11 cellular contexts compared by ENCODE assay signal in the genomic region with DNA sequence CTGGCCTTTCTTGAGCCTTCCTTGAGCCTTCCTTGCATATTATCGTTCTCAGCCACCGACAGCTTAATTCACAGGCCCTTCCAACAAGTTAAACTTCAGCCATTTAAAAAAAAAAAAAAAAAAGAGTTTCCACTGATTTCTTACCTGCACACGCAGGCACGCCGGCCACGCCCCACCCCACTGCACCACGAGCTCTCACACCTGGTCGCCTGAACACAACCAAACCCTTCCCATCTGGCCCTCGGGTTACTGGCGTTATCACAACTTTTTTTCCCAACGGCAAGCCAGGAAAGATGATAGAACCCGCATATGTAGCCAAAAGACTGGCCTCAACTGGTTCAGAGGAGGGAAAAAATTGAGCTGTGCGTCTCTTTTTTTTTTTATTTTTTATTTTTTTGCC. TPM values are rescaled to one million over a fixed set of nuclear protein-coding genes. Genes with fewer than 3 reads are reported as not detected.
DNase-seq lines count a peak whose midpoint lies in the region; ATAC-seq and TF ChIP-seq lines count a peak whose summit lies in the region.
"Had no signal": no experiment of that assay in that cellular context is flagged by ENCODE, and none has a peak within 500 bp of the region (broad histone marks: within the 10 kb centered on the region; RNA-seq: fewer than 3 reads in every experiment).

No MANE protein-coding gene starts in this region.

- peak overlapping the region; percentile 26 for H3K27ac Mint-ChIP-seq in activated naive CD8-positive, alpha-beta T cell treated with anti-CD3 and anti-CD28 coated beads, Interleukin-2, amount 50 U/mL, for 24 hours
- no peak overlapping the region for H3K27ac Mint-ChIP-seq in activated naive CD8-positive, alpha-beta T cell treated with anti-CD3 and anti-CD28 coated beads for 36 hours
- H3K27ac Mint-ChIP-seq in stimulated activated memory B cell treated with anti-CD40 and anti-IgM and Interleukin-4, amounts not matched to agents 10 μg/mL and 1 μg/mL and 100 μg/mL, for 72 hours = peak overlapping the region; percentile 84
- H3K27ac Mint-ChIP-seq: stimulated activated effector memory CD8-positive, alpha-beta T cell treated with anti-CD3 and anti-CD28 coated beads, Interleukin-12 subunit alpha, Interleukin-12 subunit beta, amount 100 ng/mL, for 72 hours had no signal

- no peak overlapping the region for H3K4me3 Mint-ChIP-seq in activated naive CD8-positive, alpha-beta T cell treated with anti-CD3 and anti-CD28 coated beads, Interleukin-2, amount 50 U/mL, for 24 hours
- H3K4me3 Mint-ChIP-seq in activated naive CD8-positive, alpha-beta T cell treated with anti-CD3 and anti-CD28 coated beads for 36 hours = no peak overlapping the region
- peak overlapping the region; percentile 70 for H3K4me3 Mint-ChIP-seq in stimulated activated memory B cell treated with anti-CD40 and anti-IgM and Interleukin-4, amounts not matched to agents 10 μg/mL and 1 μg/mL and 100 μg/mL, for 72 hours
- H3K4me3 Mint-ChIP-seq: stimulated activated effector memory CD8-positive, alpha-beta T cell treated with anti-CD3 and anti-CD28 coated beads, Interleukin-12 subunit alpha, Interleukin-12 subunit beta, amount 100 ng/mL, for 72 hours had no signal

- peaks cover 100% of the 10 kb centered on the region for H3K79me2 ChIP-seq in OCI-LY3 (ENCODE audit: low read length)
- H3K79me2 ChIP-seq in osteoblast (ENCODE audit: insufficient read depth, low read length) = no peaks in the 10 kb centered on the region

- TF ChIP-seq POLR2A in esophagus squamous epithelium (IDR thresholded peaks at IDR 0.05) = no peak

- POLR2A ChIA-PET in A673 (lab: Charles Lee; ENCODE audit: low non-redundant PET) = no interaction called here

- WGBS in esophagus squamous epithelium, 2 donors = 20 to 35% methylated on average over 13 of the region's 13 CpGs

- no TSS peak for BruUV-seq in A673 (replicated peaks; lab: Mats Ljungman, UMichigan)

- peak overlapping the region; percentile 42 for H3K9ac ChIP-seq in OCI-LY3 (ENCODE audit: low read length)

- H4K20me1 ChIP-seq in OCI-LY3 (ENCODE audit: insufficient read depth, low read length) = peaks cover 98% of the 10 kb centered on the region
- H4K20me1 ChIP-seq in osteoblast (ENCODE audit: insufficient read depth, low read length) = no peaks in the 10 kb centered on the region

- no peak for DNase-seq in activated naive CD8-positive, alpha-beta T cell treated with anti-CD3 and anti-CD28 coated beads, Interleukin-2, amount 50 U/mL, for 24 hours
- DNase-seq in activated naive CD8-positive, alpha-beta T cell treated with anti-CD3 and anti-CD28 coated beads for 36 hours = no peak
- no peak for DNase-seq in esophagus squamous epithelium (lab: John Stamatoyannopoulos, UW)
- DNase-seq in A673 (ENCODE audit: low spot score) = no peak
- DNase-seq in central memory CD4-positive, alpha-beta T cell = no peak
- DNase-seq in osteoblast (ENCODE audit: insufficient read length, low spot score, missing footprints) = no peak

- CTCF ChIA-PET in A673 (lab: Charles Lee) = interaction anchor here (0.6 kb wide), 1 partner anchor 51 kb away, joined by 5 read pairs; no protein-coding TSS in a partner anchor

- H3K36me3 ChIP-seq in OCI-LY3 (replicated peaks; ENCODE audit: low read depth, low read length) (peaks cover 78% of the 10 kb centered on the region), esophagus squamous epithelium (peaks cover 0 to 7% (median 0%) of the 10 kb centered on the region in 3 donors), A673 (ENCODE audit: insufficient read depth, low read length, poor library complexity, severe bottlenecking) (no peaks in the 10 kb centered on the region), osteoblast (ENCODE audit: insufficient read depth, low read length) (no peaks in the 10 kb centered on the region)
- H3K36me3 ChIP-seq: heart right ventricle had no signal

- intact Hi-C loops in esophagus squamous epithelium (cut with DNase I) (no loop called here), A673 (cut with micrococcal nuclease; ENCODE audit: unreplicated experiment) (no loop called here)

- ATAC-seq in activated naive CD8-positive, alpha-beta T cell treated with anti-CD3 and anti-CD28 coated beads, Interleukin-2, amount 50 U/mL, for 24 hours = no peak
- no peak for ATAC-seq in stimulated activated memory B cell treated with anti-CD40 and anti-IgM and Interleukin-4, amounts not matched to agents 10 μg/mL and 1 μg/mL and 100 μg/mL, for 72 hours
- ATAC-seq: stimulated activated effector memory CD8-positive, alpha-beta T cell treated with anti-CD3 and anti-CD28 coated beads, Interleukin-12 subunit alpha, Interleukin-12 subunit beta, amount 100 ng/mL, for 72 hours had no signal

- H3K27me3 Mint-ChIP-seq in activated naive CD8-positive, alpha-beta T cell treated with anti-CD3 and anti-CD28 coated beads, Interleukin-2, amount 50 U/mL, for 24 hours = peaks cover 18% of the 10 kb centered on the region
- H3K27me3 Mint-ChIP-seq in activated naive CD8-positive, alpha-beta T cell treated with anti-CD3 and anti-CD28 coated beads for 36 hours = peaks cover 42% of the 10 kb centered on the region
- H3K27me3 Mint-ChIP-seq in stimulated activated memory B cell treated with anti-CD40 and anti-IgM and Interleukin-4, amounts not matched to agents 10 μg/mL and 1 μg/mL and 100 μg/mL, for 72 hours = no peaks in the 10 kb centered on the region

- TF ChIP-seq CTCF in OCI-LY3 (IDR thresholded peaks at IDR 0.05; ENCODE audit: low read depth, low read length) = no peak
- no peak for TF ChIP-seq CTCF in esophagus squamous epithelium (IDR thresholded peaks at IDR 0.05)
- no peak for TF ChIP-seq CTCF in A673 (conservative IDR thresholded peaks at IDR 0.05; ENCODE audit: low read depth, low read length)
- no peak for TF ChIP-seq CTCF in osteoblast (IDR thresholded peaks at IDR 0.05; ENCODE audit: extremely low read depth, low read depth, low read length)

- H3K4me2 ChIP-seq in OCI-LY3 (ENCODE audit: low read length) (peak overlapping the region; percentile 89), osteoblast (ENCODE audit: insufficient read depth, low read length) (no peak overlapping the region)

- H2AFZ ChIP-seq in OCI-LY3 (ENCODE audit: low read depth, low read length) = no peak overlapping the region
- H2AFZ ChIP-seq in osteoblast (ENCODE audit: low read length) = no peak overlapping the region

- H3K27ac ChIP-seq in OCI-LY3 (ENCODE audit: low read length) (peak overlapping the region; percentile 76; the same call in 1 of the 2 replicates), esophagus squamous epithelium (peak overlapping the region; percentile 43 to 88 (median 80)), A673 (ENCODE audit: low read depth, low read length, poor library complexity, severe bottlenecking) (no peak overlapping the region), osteoblast (ENCODE audit: low read depth, low read length) (no peak overlapping the region)
- H3K27ac ChIP-seq: coronary artery had no signal

- no peaks in the 10 kb centered on the region for H3K27me3 ChIP-seq in OCI-LY3 (ENCODE audit: low read depth, low read length)
- peaks cover 0 to 53% (median 0%) of the 10 kb centered on the region in 4 donors for H3K27me3 ChIP-seq in esophagus squamous epithelium
- peaks cover 94% of the 10 kb centered on the region for H3K27me3 ChIP-seq in A673 (replicated peaks; ENCODE audit: insufficient read depth, low read depth, low read length, poor library complexity)
- H3K27me3 ChIP-seq in osteoblast (ENCODE audit: insufficient read depth, low read length) = no peaks in the 10 kb centered on the region

- peaks cover 25% of the 10 kb centered on the region for H3K4me1 Mint-ChIP-seq in activated naive CD8-positive, alpha-beta T cell treated with anti-CD3 and anti-CD28 coated beads, Interleukin-2, amount 50 U/mL, for 24 hours
- peaks cover 15% of the 10 kb centered on the region for H3K4me1 Mint-ChIP-seq in activated naive CD8-positive, alpha-beta T cell treated with anti-CD3 and anti-CD28 coated beads for 36 hours
- peaks cover 100% of the 10 kb centered on the region for H3K4me1 Mint-ChIP-seq in stimulated activated memory B cell treated with anti-CD40 and anti-IgM and Interleukin-4, amounts not matched to agents 10 μg/mL and 1 μg/mL and 100 μg/mL, for 72 hours
- H3K4me1 Mint-ChIP-seq: stimulated activated effector memory CD8-positive, alpha-beta T cell treated with anti-CD3 and anti-CD28 coated beads, Interleukin-12 subunit alpha, Interleukin-12 subunit beta, amount 100 ng/mL, for 72 hours had no signal

- H3K9me3 ChIP-seq in OCI-LY3 (ENCODE audit: insufficient read depth, low read length) = no peaks in the 10 kb centered on the region
- H3K9me3 ChIP-seq in esophagus squamous epithelium = no peaks in the 10 kb centered on the region
- no peaks in the 10 kb centered on the region for H3K9me3 ChIP-seq in A673 (ENCODE audit: low read depth, low read length, poor library complexity, severe bottlenecking)
- H3K9me3 ChIP-seq in osteoblast (ENCODE audit: low read depth, low read length) = no peaks in the 10 kb centered on the region
- H3K9me3 ChIP-seq: heart right ventricle had no signal

- H3K4me1 ChIP-seq in OCI-LY3 (ENCODE audit: low read length) (peaks cover 96% of the 10 kb centered on the region), esophagus squamous epithelium (peaks cover 13 to 84% (median 27%) of the 10 kb centered on the region in 3 donors), A673 (ENCODE audit: insufficient read depth, low read length, poor library complexity, severe bottlenecking) (peaks cover 5% of the 10 kb centered on the region), osteoblast (ENCODE audit: insufficient read depth, low read length) (no peaks in the 10 kb centered on the region)

- no peaks in the 10 kb centered on the region for H3K36me3 Mint-ChIP-seq in activated naive CD8-positive, alpha-beta T cell treated with anti-CD3 and anti-CD28 coated beads, Interleukin-2, amount 50 U/mL, for 24 hours (ENCODE audit: low read depth)
- no peaks in the 10 kb centered on the region for H3K36me3 Mint-ChIP-seq in activated naive CD8-positive, alpha-beta T cell treated with anti-CD3 and anti-CD28 coated beads for 36 hours
- H3K36me3 Mint-ChIP-seq in stimulated activated memory B cell treated with anti-CD40 and anti-IgM and Interleukin-4, amounts not matched to agents 10 μg/mL and 1 μg/mL and 100 μg/mL, for 72 hours = peaks cover 53% of the 10 kb centered on the region
- H3K36me3 Mint-ChIP-seq: stimulated activated effector memory CD8-positive, alpha-beta T cell treated with anti-CD3 and anti-CD28 coated beads, Interleukin-12 subunit alpha, Interleukin-12 subunit beta, amount 100 ng/mL, for 72 hours had no signal

- H3K4me3 ChIP-seq in OCI-LY3 (ENCODE audit: low read length) (peak overlapping the region; percentile 71), esophagus squamous epithelium (peak overlapping the region in 2 of 4 donors; percentile 16 to 21), A673 (ENCODE audit: low read depth, low read length, poor library complexity, severe bottlenecking) (no peak overlapping the region), osteoblast (ENCODE audit: insufficient read depth, low read length) (no peak overlapping the region)
- H3K4me3 ChIP-seq: coronary artery, heart right ventricle had no signal

- H3K9me3 Mint-ChIP-seq in activated naive CD8-positive, alpha-beta T cell treated with anti-CD3 and anti-CD28 coated beads, Interleukin-2, amount 50 U/mL, for 24 hours = no peaks in the 10 kb centered on the region
- H3K9me3 Mint-ChIP-seq in activated naive CD8-positive, alpha-beta T cell treated with anti-CD3 and anti-CD28 coated beads for 36 hours = no peaks in the 10 kb centered on the region
- no peaks in the 10 kb centered on the region for H3K9me3 Mint-ChIP-seq in stimulated activated memory B cell treated with anti-CD40 and anti-IgM and Interleukin-4, amounts not matched to agents 10 μg/mL and 1 μg/mL and 100 μg/mL, for 72 hours
- H3K9me3 Mint-ChIP-seq: stimulated activated effector memory CD8-positive, alpha-beta T cell treated with anti-CD3 and anti-CD28 coated beads, Interleukin-12 subunit alpha, Interleukin-12 subunit beta, amount 100 ng/mL, for 72 hours had no signal

RNA-seq across cellular contexts. Expression of a gene that starts 23.2 kb away (rescaled TPM):
- 1 to 10 TPM; 1.6 to 1.8 TPM for total RNA-seq in activated naive CD8-positive, alpha-beta T cell treated with anti-CD3 and anti-CD28 coated beads for 36 hours
- total RNA-seq in esophagus squamous epithelium (10 to 100 TPM; 23.9 to 46.2 (median 33.8) TPM), A673 (2021) (1.3 and 2.8 TPM in 2 replicates), osteoblast (0.29 and 1.4 TPM in 2 replicates)

Comparison
In these comparisons a context has a peak if more than half of its experiments do, and no peak if none do; other contexts are left out.
1. H3K27ac ChIP-seq: peak in OCI-LY3 (single experiment) and esophagus squamous epithelium (4 of 4); none in A673 (single experiment) and osteoblast (single experiment).